ENCODE assay signal across 1 cellular context in the genomic region with DNA sequence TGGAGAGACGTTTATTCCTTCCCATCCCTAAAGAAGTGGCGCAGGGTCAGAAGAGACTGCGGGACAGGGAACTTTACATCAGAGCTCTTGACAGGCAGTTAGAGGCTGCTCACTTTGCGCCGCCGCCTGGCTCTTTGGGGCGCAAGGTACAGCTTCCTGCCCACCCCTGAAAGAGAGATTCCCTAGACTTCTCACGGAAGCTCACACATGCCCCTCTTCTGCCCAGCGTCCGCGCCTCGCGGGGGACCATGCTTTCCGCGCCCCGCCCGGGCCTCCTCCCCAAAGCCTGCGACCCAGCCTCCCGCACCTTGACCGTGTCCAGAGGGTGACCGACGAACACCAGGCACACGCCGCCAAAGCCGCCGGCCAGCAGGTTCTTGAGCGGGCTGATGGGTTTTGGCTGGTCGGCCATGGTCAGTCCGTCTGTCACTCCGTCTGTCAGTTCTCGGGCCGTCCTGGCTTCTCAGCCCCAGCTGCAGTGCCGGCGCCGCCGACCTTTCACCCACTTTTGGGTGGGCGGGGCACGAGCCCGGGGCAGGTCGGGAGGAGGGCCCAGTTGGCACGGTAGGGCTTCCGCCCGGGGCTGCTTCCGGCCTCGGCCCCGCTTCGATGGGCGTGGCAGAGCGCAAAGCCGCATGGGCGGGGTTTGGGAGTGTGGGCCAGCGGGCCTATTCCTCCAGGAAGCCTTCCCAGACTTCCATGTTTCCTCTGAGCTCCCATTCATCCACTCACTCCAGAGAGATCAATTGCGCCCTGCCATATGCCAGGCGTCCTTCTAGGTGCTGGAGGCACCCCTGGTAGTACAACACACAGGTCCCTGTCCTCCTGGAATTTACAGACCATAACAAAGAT.
TF ChIP-seq lines count a peak whose summit lies in the region.

A gene with protein sequence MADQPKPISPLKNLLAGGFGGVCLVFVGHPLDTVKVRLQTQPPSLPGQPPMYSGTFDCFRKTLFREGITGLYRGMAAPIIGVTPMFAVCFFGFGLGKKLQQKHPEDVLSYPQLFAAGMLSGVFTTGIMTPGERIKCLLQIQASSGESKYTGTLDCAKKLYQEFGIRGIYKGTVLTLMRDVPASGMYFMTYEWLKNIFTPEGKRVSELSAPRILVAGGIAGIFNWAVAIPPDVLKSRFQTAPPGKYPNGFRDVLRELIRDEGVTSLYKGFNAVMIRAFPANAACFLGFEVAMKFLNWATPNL (minus strand): TSS at position 500 of the 852 bp plus-strand sequence. CDS start 88 bp downstream, at position 412.

TF ChIP-seq in K562, 482 proteins besides CTCF, POLR2A, EP300 and RAD21 (continued from another document and continues in another):
- TF ChIP-seq, protein P1, sequence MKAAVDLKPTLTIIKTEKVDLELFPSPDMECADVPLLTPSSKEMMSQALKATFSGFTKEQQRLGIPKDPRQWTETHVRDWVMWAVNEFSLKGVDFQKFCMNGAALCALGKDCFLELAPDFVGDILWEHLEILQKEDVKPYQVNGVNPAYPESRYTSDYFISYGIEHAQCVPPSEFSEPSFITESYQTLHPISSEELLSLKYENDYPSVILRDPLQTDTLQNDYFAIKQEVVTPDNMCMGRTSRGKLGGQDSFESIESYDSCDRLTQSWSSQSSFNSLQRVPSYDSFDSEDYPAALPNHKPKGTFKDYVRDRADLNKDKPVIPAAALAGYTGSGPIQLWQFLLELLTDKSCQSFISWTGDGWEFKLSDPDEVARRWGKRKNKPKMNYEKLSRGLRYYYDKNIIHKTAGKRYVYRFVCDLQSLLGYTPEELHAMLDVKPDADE (conservative IDR thresholded peaks at IDR 0.05; ENCODE audit: control insufficient read depth, low read depth, low read length), result peak; percentile 70; the same call in 1 of the 2 replicates
- TF ChIP-seq HMG20A (CRISPR knock-in tag; conservative IDR thresholded peaks at IDR 0.05) (no peak), NRF1 (conservative IDR thresholded peaks at IDR 0.05 in 1 of 2, IDR thresholded peaks at IDR 0.05 in 1 of 2) (peak; percentile 63 to 75), ZNF143 (CRISPR knock-in tag; IDR thresholded peaks at IDR 0.05) (peak; percentile 56; the same call in 1 of the 2 replicates), FOSL1 (tag; conservative IDR thresholded peaks at IDR 0.05) (0 out of 2 replicates have a peak, but pooled peaks have one; percentile 18), MYC (IDR thresholded peaks at IDR 0.05; ENCODE audit: low read depth, low read length) (peak; percentile 37; the same call in 1 of the 2 replicates), MYC (CRISPR knock-in tag; IDR thresholded peaks at IDR 0.05; ENCODE audit: borderline replicate concordance, low read depth) (no peak), BCLAF1 (IDR thresholded peaks at IDR 0.05; ENCODE audit: borderline replicate concordance in 1 of 2, control insufficient read depth in 1 of 2, low read depth in 2 of 2, low read length in 1 of 2) (no peak), MCM2 (IDR thresholded peaks at IDR 0.05; ENCODE audit: low read depth) (no peak), HNRNPUL1 (IDR thresholded peaks at IDR 0.05; ENCODE audit: low read length) (no peak), SRF (CRISPR knock-in tag; IDR thresholded peaks at IDR 0.05) (no peak), JUNB (CRISPR knock-in tag; conservative IDR thresholded peaks at IDR 0.05) (no peak), FOXK2 (conservative IDR thresholded peaks at IDR 0.05 in 1 of 2, IDR thresholded peaks at IDR 0.05 in 1 of 2; ENCODE audit: low read depth in 2 of 2) (0 out of 4 replicates have a peak, but pooled peaks of 1 of the 2 experiments have one; percentile 14), ZNF583 (CRISPR knock-in tag; IDR thresholded peaks at IDR 0.05) (no peak), CEBPG (CRISPR knock-in tag; IDR thresholded peaks at IDR 0.05) (0 out of 2 replicates have a peak, but pooled peaks have one; percentile 11), CEBPG (tag; conservative IDR thresholded peaks at IDR 0.05 in 1 of 2, IDR thresholded peaks at IDR 0.05 in 1 of 2) (no peak), CREM (IDR thresholded peaks at IDR 0.05; ENCODE audit: low read depth) (no peak), HCFC1 (IDR thresholded peaks at IDR 0.05; ENCODE audit: low read depth, low read length) (peak; percentile 40; the same call in 1 of the 2 replicates), ZNF311 (CRISPR knock-in tag; IDR thresholded peaks at IDR 0.05) (no peak), ZBTB8A (IDR thresholded peaks at IDR 0.05; ENCODE audit: partially characterized antibody) (no peak), KLF13 (tag; IDR thresholded peaks at IDR 0.05; ENCODE audit: borderline replicate concordance, low read depth) (peak; percentile 73; the same call in 1 of the 2 replicates), ATF3 (IDR thresholded peaks at IDR 0.05) (no peak), ATF3 (CRISPR knock-in tag; conservative IDR thresholded peaks at IDR 0.05) (peak; percentile 61; the same call in 1 of the 2 replicates), MCM7 (IDR thresholded peaks at IDR 0.05) (no peak), GTF2F1 (IDR thresholded peaks at IDR 0.05; ENCODE audit: low read depth, low read length) (no peak), MCM5 (IDR thresholded peaks at IDR 0.05; ENCODE audit: low read depth) (no peak)
- TF ChIP-seq, protein P2, sequence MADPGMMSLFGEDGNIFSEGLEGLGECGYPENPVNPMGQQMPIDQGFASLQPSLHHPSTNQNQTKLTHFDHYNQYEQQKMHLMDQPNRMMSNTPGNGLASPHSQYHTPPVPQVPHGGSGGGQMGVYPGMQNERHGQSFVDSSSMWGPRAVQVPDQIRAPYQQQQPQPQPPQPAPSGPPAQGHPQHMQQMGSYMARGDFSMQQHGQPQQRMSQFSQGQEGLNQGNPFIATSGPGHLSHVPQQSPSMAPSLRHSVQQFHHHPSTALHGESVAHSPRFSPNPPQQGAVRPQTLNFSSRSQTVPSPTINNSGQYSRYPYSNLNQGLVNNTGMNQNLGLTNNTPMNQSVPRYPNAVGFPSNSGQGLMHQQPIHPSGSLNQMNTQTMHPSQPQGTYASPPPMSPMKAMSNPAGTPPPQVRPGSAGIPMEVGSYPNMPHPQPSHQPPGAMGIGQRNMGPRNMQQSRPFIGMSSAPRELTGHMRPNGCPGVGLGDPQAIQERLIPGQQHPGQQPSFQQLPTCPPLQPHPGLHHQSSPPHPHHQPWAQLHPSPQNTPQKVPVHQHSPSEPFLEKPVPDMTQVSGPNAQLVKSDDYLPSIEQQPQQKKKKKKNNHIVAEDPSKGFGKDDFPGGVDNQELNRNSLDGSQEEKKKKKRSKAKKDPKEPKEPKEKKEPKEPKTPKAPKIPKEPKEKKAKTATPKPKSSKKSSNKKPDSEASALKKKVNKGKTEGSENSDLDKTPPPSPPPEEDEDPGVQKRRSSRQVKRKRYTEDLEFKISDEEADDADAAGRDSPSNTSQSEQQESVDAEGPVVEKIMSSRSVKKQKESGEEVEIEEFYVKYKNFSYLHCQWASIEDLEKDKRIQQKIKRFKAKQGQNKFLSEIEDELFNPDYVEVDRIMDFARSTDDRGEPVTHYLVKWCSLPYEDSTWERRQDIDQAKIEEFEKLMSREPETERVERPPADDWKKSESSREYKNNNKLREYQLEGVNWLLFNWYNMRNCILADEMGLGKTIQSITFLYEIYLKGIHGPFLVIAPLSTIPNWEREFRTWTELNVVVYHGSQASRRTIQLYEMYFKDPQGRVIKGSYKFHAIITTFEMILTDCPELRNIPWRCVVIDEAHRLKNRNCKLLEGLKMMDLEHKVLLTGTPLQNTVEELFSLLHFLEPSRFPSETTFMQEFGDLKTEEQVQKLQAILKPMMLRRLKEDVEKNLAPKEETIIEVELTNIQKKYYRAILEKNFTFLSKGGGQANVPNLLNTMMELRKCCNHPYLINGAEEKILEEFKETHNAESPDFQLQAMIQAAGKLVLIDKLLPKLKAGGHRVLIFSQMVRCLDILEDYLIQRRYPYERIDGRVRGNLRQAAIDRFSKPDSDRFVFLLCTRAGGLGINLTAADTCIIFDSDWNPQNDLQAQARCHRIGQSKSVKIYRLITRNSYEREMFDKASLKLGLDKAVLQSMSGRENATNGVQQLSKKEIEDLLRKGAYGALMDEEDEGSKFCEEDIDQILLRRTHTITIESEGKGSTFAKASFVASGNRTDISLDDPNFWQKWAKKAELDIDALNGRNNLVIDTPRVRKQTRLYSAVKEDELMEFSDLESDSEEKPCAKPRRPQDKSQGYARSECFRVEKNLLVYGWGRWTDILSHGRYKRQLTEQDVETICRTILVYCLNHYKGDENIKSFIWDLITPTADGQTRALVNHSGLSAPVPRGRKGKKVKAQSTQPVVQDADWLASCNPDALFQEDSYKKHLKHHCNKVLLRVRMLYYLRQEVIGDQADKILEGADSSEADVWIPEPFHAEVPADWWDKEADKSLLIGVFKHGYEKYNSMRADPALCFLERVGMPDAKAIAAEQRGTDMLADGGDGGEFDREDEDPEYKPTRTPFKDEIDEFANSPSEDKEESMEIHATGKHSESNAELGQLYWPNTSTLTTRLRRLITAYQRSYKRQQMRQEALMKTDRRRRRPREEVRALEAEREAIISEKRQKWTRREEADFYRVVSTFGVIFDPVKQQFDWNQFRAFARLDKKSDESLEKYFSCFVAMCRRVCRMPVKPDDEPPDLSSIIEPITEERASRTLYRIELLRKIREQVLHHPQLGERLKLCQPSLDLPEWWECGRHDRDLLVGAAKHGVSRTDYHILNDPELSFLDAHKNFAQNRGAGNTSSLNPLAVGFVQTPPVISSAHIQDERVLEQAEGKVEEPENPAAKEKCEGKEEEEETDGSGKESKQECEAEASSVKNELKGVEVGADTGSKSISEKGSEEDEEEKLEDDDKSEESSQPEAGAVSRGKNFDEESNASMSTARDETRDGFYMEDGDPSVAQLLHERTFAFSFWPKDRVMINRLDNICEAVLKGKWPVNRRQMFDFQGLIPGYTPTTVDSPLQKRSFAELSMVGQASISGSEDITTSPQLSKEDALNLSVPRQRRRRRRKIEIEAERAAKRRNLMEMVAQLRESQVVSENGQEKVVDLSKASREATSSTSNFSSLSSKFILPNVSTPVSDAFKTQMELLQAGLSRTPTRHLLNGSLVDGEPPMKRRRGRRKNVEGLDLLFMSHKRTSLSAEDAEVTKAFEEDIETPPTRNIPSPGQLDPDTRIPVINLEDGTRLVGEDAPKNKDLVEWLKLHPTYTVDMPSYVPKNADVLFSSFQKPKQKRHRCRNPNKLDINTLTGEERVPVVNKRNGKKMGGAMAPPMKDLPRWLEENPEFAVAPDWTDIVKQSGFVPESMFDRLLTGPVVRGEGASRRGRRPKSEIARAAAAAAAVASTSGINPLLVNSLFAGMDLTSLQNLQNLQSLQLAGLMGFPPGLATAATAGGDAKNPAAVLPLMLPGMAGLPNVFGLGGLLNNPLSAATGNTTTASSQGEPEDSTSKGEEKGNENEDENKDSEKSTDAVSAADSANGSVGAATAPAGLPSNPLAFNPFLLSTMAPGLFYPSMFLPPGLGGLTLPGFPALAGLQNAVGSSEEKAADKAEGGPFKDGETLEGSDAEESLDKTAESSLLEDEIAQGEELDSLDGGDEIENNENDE (IDR thresholded peaks at IDR 0.05; ENCODE audit: low read depth, low read length), result no peak
- TF ChIP-seq, protein P3, sequence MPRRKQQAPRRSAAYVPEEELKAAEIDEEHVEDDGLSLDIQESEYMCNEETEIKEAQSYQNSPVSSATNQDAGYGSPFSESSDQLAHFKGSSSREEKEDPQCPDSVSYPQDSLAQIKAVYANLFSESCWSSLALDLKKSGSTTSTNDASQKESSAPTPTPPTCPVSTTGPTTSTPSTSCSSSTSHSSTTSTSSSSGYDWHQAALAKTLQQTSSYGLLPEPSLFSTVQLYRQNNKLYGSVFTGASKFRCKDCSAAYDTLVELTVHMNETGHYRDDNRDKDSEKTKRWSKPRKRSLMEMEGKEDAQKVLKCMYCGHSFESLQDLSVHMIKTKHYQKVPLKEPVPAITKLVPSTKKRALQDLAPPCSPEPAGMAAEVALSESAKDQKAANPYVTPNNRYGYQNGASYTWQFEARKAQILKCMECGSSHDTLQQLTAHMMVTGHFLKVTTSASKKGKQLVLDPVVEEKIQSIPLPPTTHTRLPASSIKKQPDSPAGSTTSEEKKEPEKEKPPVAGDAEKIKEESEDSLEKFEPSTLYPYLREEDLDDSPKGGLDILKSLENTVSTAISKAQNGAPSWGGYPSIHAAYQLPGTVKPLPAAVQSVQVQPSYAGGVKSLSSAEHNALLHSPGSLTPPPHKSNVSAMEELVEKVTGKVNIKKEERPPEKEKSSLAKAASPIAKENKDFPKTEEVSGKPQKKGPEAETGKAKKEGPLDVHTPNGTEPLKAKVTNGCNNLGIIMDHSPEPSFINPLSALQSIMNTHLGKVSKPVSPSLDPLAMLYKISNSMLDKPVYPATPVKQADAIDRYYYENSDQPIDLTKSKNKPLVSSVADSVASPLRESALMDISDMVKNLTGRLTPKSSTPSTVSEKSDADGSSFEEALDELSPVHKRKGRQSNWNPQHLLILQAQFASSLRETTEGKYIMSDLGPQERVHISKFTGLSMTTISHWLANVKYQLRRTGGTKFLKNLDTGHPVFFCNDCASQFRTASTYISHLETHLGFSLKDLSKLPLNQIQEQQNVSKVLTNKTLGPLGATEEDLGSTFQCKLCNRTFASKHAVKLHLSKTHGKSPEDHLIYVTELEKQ (CRISPR knock-in tag; IDR thresholded peaks at IDR 0.05), result no peak
